In the genomic region with DNA sequence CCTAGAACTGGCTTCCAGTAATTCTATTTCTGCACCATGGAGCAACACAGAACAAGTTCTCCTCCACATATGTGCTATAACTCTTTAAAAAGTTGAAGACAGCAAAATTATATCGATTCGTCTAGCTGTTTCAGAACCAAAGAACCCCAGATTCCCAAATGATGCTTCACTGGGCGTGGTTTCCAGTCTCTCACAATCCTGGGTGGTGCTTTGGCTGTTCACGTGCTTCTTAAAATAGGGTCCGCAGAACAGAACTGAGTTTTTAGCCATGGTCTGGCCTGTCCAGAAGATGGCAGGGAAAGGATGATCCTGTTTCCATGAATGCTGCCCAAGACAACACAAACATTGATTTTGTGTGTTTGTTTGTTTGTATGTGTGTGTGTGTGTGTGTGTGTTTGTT, we compare ENCODE assay signal across 26 cellular contexts. TPM values are rescaled to one million over a fixed set of nuclear protein-coding genes. Genes with fewer than 3 reads are reported as not detected.
"Had no signal": no experiment of that assay in that cellular context is flagged by ENCODE, and none has a peak within 500 bp of the region (broad histone marks: within the 10 kb centered on the region; RNA-seq: fewer than 3 reads in every experiment).

No MANE protein-coding gene starts in this region.

- H3K9me3 ChIP-seq: ascending aorta, body of pancreas, SJSA1 had no signal

- DNase-seq: activated B cell treated with CpG ODN at 0.5 μM for 24 hours; activated CD4-positive, alpha-beta T cell treated with anti-CD3 and anti-CD28 coated beads for 1 hour; activated CD4-positive, alpha-beta T cell treated with anti-CD3 and anti-CD28 coated beads, Interleukin-2, amount 10 ng/mL, durations not matched to agents 24 days and 14 days; activated CD4-positive, alpha-beta T cell treated with anti-CD3 and anti-CD28 coated beads, Interleukin-2, amount 50 U/mL, for 48 hours; activated CD8-positive, alpha-beta memory T cell treated with anti-CD3 and anti-CD28 coated beads, Interleukin-2, amount 10 ng/mL, durations not matched to agents 7 days and 5 days; activated effector memory CD4-positive, alpha-beta T cell treated with Interleukin-2 at 50 U/mL for 16 hours; activated naive CD4-positive, alpha-beta T cell; activated naive CD8-positive, alpha-beta T cell treated with anti-CD3 and anti-CD28 coated beads, Interleukin-2, amount 50 U/mL, for 24 hours; activated T-cell treated with anti-CD3 and anti-CD28 coated beads, Interleukin-2, amount 50 U/mL, for 24 hours; amniotic stem cell; body of pancreas; central memory CD4-positive, alpha-beta T cell; Karpas-422; MM.1S; NCI-H1105 treated with DMSO at 0.1 percent for 48 hours; NCI-H1436 treated with DMSO at 0.1 percent for 48 hours; NCI-H187; NCI-H2081 treated with DMSO at 0.1 percent for 48 hours; NCI-H446; NCI-H524; PC-3; SHP77 had no signal

- H3K4me3 ChIP-seq: ascending aorta, body of pancreas, SJSA1 had no signal

- H3K36me3 ChIP-seq: ascending aorta, SJSA1 had no signal

- H3K27me3 ChIP-seq: ascending aorta, body of pancreas, SJSA1 had no signal

- H3K4me1 ChIP-seq: ascending aorta, body of pancreas had no signal

- ATAC-seq: activated CD8-positive, alpha-beta memory T cell treated with anti-CD3 and anti-CD28 coated beads, Interleukin-2, amount 10 ng/mL, durations not matched to agents 7 days and 5 days; activated naive CD4-positive, alpha-beta T cell treated with anti-CD3 and anti-CD28 coated beads, Interleukin-2, amount 50 U/mL, for 72 hours; activated naive CD8-positive, alpha-beta T cell treated with anti-CD3 and anti-CD28 coated beads, Interleukin-2, amount 50 U/mL, for 24 hours; body of pancreas; PC-3; SK-N-SH treated with all-trans-retinoic acid at 6 μM for 48 hours had no signal

- H3K27ac ChIP-seq: ascending aorta, body of pancreas, SJSA1 had no signal

RNA-seq across cellular contexts. Expression of a gene that starts 37.6 kb away (rescaled TPM):
- total RNA-seq: activated B cell treated with CpG ODN at 0.5 μM for 24 hours had no signal
